Comparison of ENCODE assay signal across 1 cellular context in genomic region chr20:47970282-47970903, GRCh38.
TF ChIP-seq lines count a peak whose summit lies in the region.

No MANE protein-coding gene starts in this region.

TF ChIP-seq in HepG2, 621 proteins besides CTCF, POLR2A, EP300 and RAD21 (continued from another document and continues in another):
- TF ChIP-seq ZBTB40 (IDR thresholded peaks at IDR 0.05) (no peak), ZBTB40 (CRISPR knock-in tag; IDR thresholded peaks at IDR 0.05) (peak; percentile 34; the same call in 1 of the 2 replicates), ZNF746 (CRISPR knock-in tag; IDR thresholded peaks at IDR 0.05) (peak; percentile 56; the same call in 1 of the 2 replicates), ZNF263 (CRISPR knock-in tag; IDR thresholded peaks at IDR 0.05) (peak; percentile 27; the same call in 1 of the 2 replicates), EEA1 (CRISPR knock-in tag; IDR thresholded peaks at IDR 0.05; ENCODE audit: borderline replicate concordance) (no peak; the same call in 1 of the 2 replicates), ZBTB20 (CRISPR knock-in tag; IDR thresholded peaks at IDR 0.05; ENCODE audit: borderline replicate concordance, low read depth) (0 out of 2 replicates have a peak, but pooled peaks have one; percentile 12), MXD4 (CRISPR knock-in tag; IDR thresholded peaks at IDR 0.05) (no peak), ZNF780A (CRISPR knock-in tag; IDR thresholded peaks at IDR 0.05) (no peak), MYPOP (CRISPR knock-in tag; IDR thresholded peaks at IDR 0.05) (0 out of 2 replicates have a peak, but pooled peaks have one; percentile 61), PHF21A (CRISPR knock-in tag; IDR thresholded peaks at IDR 0.05) (0 out of 2 replicates have a peak, but pooled peaks have one; percentile 27), TBX2 (CRISPR knock-in tag; IDR thresholded peaks at IDR 0.05; ENCODE audit: borderline replicate concordance) (no peak), ZNF839 (CRISPR knock-in tag; IDR thresholded peaks at IDR 0.05; ENCODE audit: borderline replicate concordance) (0 out of 2 replicates have a peak, but pooled peaks have one; percentile 33), ZFP36L1 (CRISPR knock-in tag; IDR thresholded peaks at IDR 0.05) (peak; percentile 78; the same call in 1 of the 2 replicates), GATAD2A (CRISPR knock-in tag; IDR thresholded peaks at IDR 0.05) (peak; percentile 65; the same call in 1 of the 2 replicates), SMAD9 (CRISPR knock-in tag; IDR thresholded peaks at IDR 0.05) (no peak), MYC (CRISPR knock-in tag; IDR thresholded peaks at IDR 0.05; ENCODE audit: borderline replicate concordance) (peak; percentile 58; the same call in 1 of the 2 replicates), HNF1A (IDR thresholded peaks at IDR 0.05; ENCODE audit: low read depth) (no peak), HNF1A (CRISPR knock-in tag; IDR thresholded peaks at IDR 0.05; ENCODE audit: borderline replicate concordance) (0 out of 2 replicates have a peak, but pooled peaks have one; percentile 10), ZNF552 (CRISPR knock-in tag; IDR thresholded peaks at IDR 0.05; ENCODE audit: borderline replicate concordance) (no peak), PITX1 (CRISPR knock-in tag; IDR thresholded peaks at IDR 0.05) (peak; percentile 7; the same call in 1 of the 2 replicates), MTA1 (CRISPR knock-in tag; IDR thresholded peaks at IDR 0.05; ENCODE audit: borderline replicate concordance) (peak; percentile 39; the same call in 1 of the 2 replicates), TBL1XR1 (IDR thresholded peaks at IDR 0.05; ENCODE audit: borderline replicate concordance, low read length, partially characterized antibody) (no peak), ZSCAN21 (CRISPR knock-in tag; IDR thresholded peaks at IDR 0.05; ENCODE audit: borderline replicate concordance) (peak; percentile 41; the same call in 1 of the 2 replicates), ZNF816 (CRISPR knock-in tag; IDR thresholded peaks at IDR 0.05; ENCODE audit: borderline replicate concordance) (no peak), MAZ (IDR thresholded peaks at IDR 0.05; ENCODE audit: borderline replicate concordance, low read depth, low read length) (peak; percentile 40; the same call in 1 of the 2 replicates), MAZ (CRISPR knock-in tag; IDR thresholded peaks at IDR 0.05; ENCODE audit: low read depth) (no peak), POGK (CRISPR knock-in tag; conservative IDR thresholded peaks at IDR 0.05) (no peak), KAT8 (CRISPR knock-in tag; IDR thresholded peaks at IDR 0.05) (peak; percentile 24; the same call in 1 of the 2 replicates), NR2F6 (IDR thresholded peaks at IDR 0.05) (0 out of 2 replicates have a peak, but pooled peaks have one; percentile 37), NR2F6 (CRISPR knock-in tag; IDR thresholded peaks at IDR 0.05) (peak; percentile 56), NRL (CRISPR knock-in tag; IDR thresholded peaks at IDR 0.05; ENCODE audit: borderline replicate concordance) (0 out of 2 replicates have a peak, but pooled peaks have one; percentile 29), HNF1B (CRISPR knock-in tag; IDR thresholded peaks at IDR 0.05) (0 out of 2 replicates have a peak, but pooled peaks have one; percentile 58), FOXA3 (CRISPR knock-in tag; IDR thresholded peaks at IDR 0.05) (peak; percentile 20; the same call in 1 of the 2 replicates), RXRB (CRISPR knock-in tag; IDR thresholded peaks at IDR 0.05; ENCODE audit: borderline replicate concordance) (peak; percentile 79), MAFK (conservative IDR thresholded peaks at IDR 0.05 in 1 of 2, IDR thresholded peaks at IDR 0.05 in 1 of 2; ENCODE audit: low read length in 2 of 2) (no peak), SOX6 (IDR thresholded peaks at IDR 0.05) (no peak), SOX6 (CRISPR knock-in tag; IDR thresholded peaks at IDR 0.05) (peak; percentile 31), MEF2D (CRISPR knock-in tag; IDR thresholded peaks at IDR 0.05) (peak; percentile 38; the same call in 1 of the 2 replicates), TAF1 (CRISPR knock-in tag; IDR thresholded peaks at IDR 0.05) (no peak)
- TF ChIP-seq, protein P1, sequence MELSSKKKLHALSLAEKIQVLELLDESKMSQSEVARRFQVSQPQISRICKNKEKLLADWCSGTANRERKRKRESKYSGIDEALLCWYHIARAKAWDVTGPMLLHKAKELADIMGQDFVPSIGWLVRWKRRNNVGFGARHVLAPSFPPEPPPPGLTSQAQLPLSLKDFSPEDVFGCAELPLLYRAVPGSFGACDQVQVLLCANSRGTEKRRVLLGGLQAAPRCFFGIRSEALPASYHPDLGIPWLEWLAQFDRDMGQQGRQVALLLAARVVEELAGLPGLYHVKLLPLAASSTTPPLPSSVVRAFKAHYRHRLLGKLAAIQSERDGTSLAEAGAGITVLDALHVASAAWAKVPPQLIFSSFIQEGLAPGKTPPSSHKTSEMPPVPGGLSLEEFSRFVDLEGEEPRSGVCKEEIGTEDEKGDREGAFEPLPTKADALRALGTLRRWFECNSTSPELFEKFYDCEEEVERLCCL (CRISPR knock-in tag; IDR thresholded peaks at IDR 0.05; ENCODE audit: borderline replicate concordance) = no peak
- TF ChIP-seq, protein P2, sequence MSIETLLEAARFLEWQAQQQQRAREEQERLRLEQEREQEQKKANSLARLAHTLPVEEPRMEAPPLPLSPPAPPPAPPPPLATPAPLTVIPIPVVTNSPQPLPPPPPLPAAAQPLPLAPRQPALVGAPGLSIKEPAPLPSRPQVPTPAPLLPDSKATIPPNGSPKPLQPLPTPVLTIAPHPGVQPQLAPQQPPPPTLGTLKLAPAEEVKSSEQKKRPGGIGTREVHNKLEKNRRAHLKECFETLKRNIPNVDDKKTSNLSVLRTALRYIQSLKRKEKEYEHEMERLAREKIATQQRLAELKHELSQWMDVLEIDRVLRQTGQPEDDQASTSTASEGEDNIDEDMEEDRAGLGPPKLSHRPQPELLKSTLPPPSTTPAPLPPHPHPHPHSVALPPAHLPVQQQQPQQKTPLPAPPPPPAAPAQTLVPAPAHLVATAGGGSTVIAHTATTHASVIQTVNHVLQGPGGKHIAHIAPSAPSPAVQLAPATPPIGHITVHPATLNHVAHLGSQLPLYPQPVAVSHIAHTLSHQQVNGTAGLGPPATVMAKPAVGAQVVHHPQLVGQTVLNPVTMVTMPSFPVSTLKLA (IDR thresholded peaks at IDR 0.05) = 0 out of 2 replicates have a peak, but pooled peaks have one; percentile 2
